Comparison of ENCODE assay signal across 8 cellular contexts in genomic region chr19:33235269-33235995, GRCh38. TPM values are rescaled to one million over a fixed set of nuclear protein-coding genes. Genes with fewer than 3 reads are reported as not detected.
DNase-seq lines count a peak whose midpoint lies in the region; ATAC-seq and TF ChIP-seq lines count a peak whose summit lies in the region.

No MANE protein-coding gene starts in this region.

- H3K9me3 Mint-ChIP-seq in activated B cell treated with CpG ODN at 0.5 μM for 24 hours, result no peaks in the 10 kb centered on the region

- POLR2A ChIA-PET in activated B cell treated with CpG ODN at 0.5 μM for 24 hours (lab: Charles Lee), result interaction anchor here (0.6 to 1.9 kb wide), 2 partner anchors 132 to 137 kb away, joined by 9 read pairs; no protein-coding TSS in a partner anchor

- H3K4me1 Mint-ChIP-seq in activated B cell treated with CpG ODN at 0.5 μM for 24 hours, result peaks cover 4% of the 10 kb centered on the region

- ATAC-seq in GM18499 (IDR thresholded peaks at IDR 0.05; ENCODE audit: insufficient read depth, unreplicated experiment) (peak; percentile 94), HG02938 (IDR thresholded peaks at IDR 0.05; ENCODE audit: unreplicated experiment) (peak; percentile 94), activated B cell treated with CpG ODN at 0.5 μM for 24 hours (ENCODE audit: low read depth) (peak; percentile 91)

- intact Hi-C loops in activated B cell treated with CpG ODN at 0.5 μM for 24 hours (cut with micrococcal nuclease), result loop anchor here (1.0 to 2.0 kb wide), 6 partner anchors 59 to 536 kb away; partner anchors contain the start of genes CEBPA and CEBPG

- CTCF ChIA-PET in activated B cell treated with CpG ODN at 0.5 μM for 24 hours (lab: Charles Lee), result interaction anchor here (0.6 to 6.8 kb wide), 7 partner anchors 57 to 195 kb away, joined by 3 to 72 read pairs (median 3); partner anchors contain the start of gene CEBPA

- peak overlapping the region; percentile 44 for H3K4me3 Mint-ChIP-seq in activated B cell treated with CpG ODN at 0.5 μM for 24 hours

- H3K36me3 Mint-ChIP-seq in activated B cell treated with CpG ODN at 0.5 μM for 24 hours (ENCODE audit: low read depth), result no peaks in the 10 kb centered on the region

- no peak overlapping the region for H3K27ac ChIP-seq in caudate nucleus (ENCODE audit: low read depth, low read length)

- in situ Hi-C loops in ACHN (cut with HindIII; ENCODE audit: low pct_ligation_motif_present, low pct_unique_long_range_greater_than_20kb, low sequenced_read_pairs), result no loop called here

- peaks cover 10% of the 10 kb centered on the region for H3K27me3 Mint-ChIP-seq in activated B cell treated with CpG ODN at 0.5 μM for 24 hours

- DNase-seq in ACHN (peak; percentile 60), NCI-H2081 (lab: John Stamatoyannopoulos, UW) (peak; percentile 50 to 51), activated B cell treated with CpG ODN at 0.5 μM for 24 hours (peak; percentile 74), caudate nucleus (lab: John Stamatoyannopoulos, UW) (peak in 46 of 61 donors; percentile 14 to 79 (median 35)), left kidney (ENCODE audit: low read depth, low spot score) (peak; percentile 86)
- peak; percentile 70 to 88 for DNase-seq in stimulated activated CD4-positive, alpha-beta T cell treated with anti-CD3 and anti-CD28 coated beads, Interleukin-4, amount 100 ng/mL, for 48 hours (ENCODE audit: low read depth in 2 of 2)

- TF ChIP-seq CTCF in activated B cell treated with CpG ODN at 0.5 μM for 24 hours (IDR thresholded peaks at IDR 0.05), result peak; percentile 41

- no peak overlapping the region for H3K27ac Mint-ChIP-seq in activated B cell treated with CpG ODN at 0.5 μM for 24 hours

RNA-seq across cellular contexts. Expression of gene SLC7A10, which starts 9.8 kb away (rescaled TPM):
- not detected in 2 replicates for total RNA-seq in activated B cell treated with CpG ODN at 0.5 μM for 24 hours

RNA-seq across cellular contexts. Expression of gene LRP3, which starts 41.3 kb away (rescaled TPM):
- total RNA-seq in activated B cell treated with CpG ODN at 0.5 μM for 24 hours, result not detected in 2 replicates

Comparison
In these comparisons a context has a peak if more than half of its experiments do, and no peak if none do; other contexts are left out.
1. DNase-seq: peak in every context shown above with its lines; median percentile 86 in left kidney; 79 in stimulated activated CD4-positive, alpha-beta T cell treated with anti-CD3 and anti-CD28 coated beads, Interleukin-4, amount 100 ng/mL, for 48 hours; 74 in activated B cell treated with CpG ODN at 0.5 μM for 24 hours; 60 in ACHN; 50 in NCI-H2081; 35 in caudate nucleus.